Comparison of ENCODE assay signal across 9 cellular contexts in the genomic region with DNA sequence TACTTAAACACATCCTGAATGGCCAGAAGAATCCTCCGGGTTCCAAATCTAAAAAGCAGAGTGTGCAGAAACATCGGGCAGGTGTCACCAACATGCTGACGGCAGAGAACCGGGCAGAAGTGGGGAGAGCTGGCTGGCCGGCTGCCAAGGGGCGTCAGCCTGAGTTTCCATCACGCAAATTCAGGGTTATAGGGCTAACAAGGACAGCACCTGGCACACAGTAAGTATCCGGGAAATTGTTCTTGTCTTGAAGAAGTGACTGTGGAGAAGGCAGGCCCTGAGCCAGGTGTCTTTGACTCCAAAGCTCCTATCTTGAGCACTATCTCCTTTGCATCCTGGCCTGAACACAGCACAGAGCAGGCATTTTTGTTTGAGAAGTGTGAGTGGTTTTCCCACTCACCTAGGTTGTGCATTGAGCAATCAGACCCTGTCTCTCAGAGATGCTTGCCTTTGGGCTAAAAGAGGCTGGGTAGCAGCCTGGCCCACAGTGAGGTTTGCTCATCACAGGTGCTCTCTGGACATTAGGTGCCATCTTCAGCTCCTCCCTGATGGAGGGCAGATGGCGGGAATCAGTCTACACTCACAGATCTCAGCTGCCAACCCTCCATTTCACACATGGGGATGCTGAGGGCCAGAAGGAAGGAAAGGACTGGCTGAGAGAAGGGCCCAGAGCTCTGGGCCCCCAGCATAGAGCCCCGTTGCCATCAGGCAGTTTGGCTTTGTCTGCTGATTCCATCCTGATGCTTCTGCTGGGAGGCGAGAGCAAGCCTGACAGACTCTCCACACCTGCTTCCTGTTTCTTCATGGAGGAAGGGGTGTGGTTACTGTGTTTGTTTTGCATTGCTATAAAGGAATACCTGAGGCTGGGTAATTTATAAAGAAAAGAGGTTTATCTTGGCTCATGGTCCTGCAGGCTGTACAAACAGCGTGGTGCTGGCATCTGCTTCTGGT. TPM values are rescaled to one million over a fixed set of nuclear protein-coding genes. Genes with fewer than 3 reads are reported as not detected.
A peak's percentile ranks its signal among the peaks of the same experiment; 100 is the strongest.
DNase-seq lines count a peak whose midpoint lies in the region; ATAC-seq and TF ChIP-seq lines count a peak whose summit lies in the region.
"Had no signal": no experiment of that assay in that cellular context is flagged by ENCODE, and none has a peak within 500 bp of the region (broad histone marks: within the 10 kb centered on the region; RNA-seq: fewer than 3 reads in every experiment).

No MANE protein-coding gene starts in this region.

- intact Hi-C loops in activated T-helper 1 cell treated with anti-CD3 and anti-CD28 coated beads, Interleukin-12 subunit alpha, Interleukin-12 subunit beta, Interleukin-2, Interleukin-4 antibody, amounts not matched to agents 30 ng/mL and 10 ng/mL and 1 ng/mL, durations not matched to agents 14 hours and 24 hours and 36 hours (cut with micrococcal nuclease), result no loop called here

- H3K4me2 ChIP-seq in MM.1S (ENCODE audit: low read depth, low read length) (peak overlapping the region; percentile 55), SU-DHL-6 (ENCODE audit: low read depth, low read length, poor library complexity, severe bottlenecking) (peak overlapping the region; percentile 58)

- 0 out of 2 replicates have a peak overlapping the region, but pooled peaks have one; percentile 18 for H2AFZ ChIP-seq in MM.1S (ENCODE audit: low read length)
- H2AFZ ChIP-seq in SU-DHL-6 (ENCODE audit: low read depth, low read length, severe bottlenecking), result peak overlapping the region; percentile 77

- TF ChIP-seq CTCF in MM.1S (IDR thresholded peaks at IDR 0.05; ENCODE audit: low read length) (no peak), SU-DHL-6 (IDR thresholded peaks at IDR 0.05; ENCODE audit: insufficient read depth, low read length, poor library complexity, severe bottlenecking) (no peak), osteocyte (IDR thresholded peaks at IDR 0.05) (no peak)

- H3K27ac ChIP-seq in MM.1S (ENCODE audit: low read length) (peak overlapping the region; percentile 97), SU-DHL-6 (ENCODE audit: low read depth, low read length) (peak overlapping the region; percentile 83)

- peaks cover 8 to 20% of the 10 kb centered on the region in 2 donors for H3K4me1 Mint-ChIP-seq in effector memory CD8-positive, alpha-beta T cell (ENCODE audit: low read depth in 2 of 2)
- peaks cover 12% of the 10 kb centered on the region for H3K4me1 Mint-ChIP-seq in activated T-helper 1 cell treated with anti-CD3 and anti-CD28 coated beads, Interleukin-12 subunit alpha, Interleukin-12 subunit beta, Interleukin-2, Interleukin-4 antibody, amounts not matched to agents 30 ng/mL and 10 ng/mL and 1 ng/mL, durations not matched to agents 14 hours and 24 hours and 36 hours (ENCODE audit: low read depth)
- H3K4me1 Mint-ChIP-seq in osteocyte (ENCODE audit: unreplicated experiment), result no peaks in the 10 kb centered on the region

- H3K27me3 Mint-ChIP-seq in effector memory CD8-positive, alpha-beta T cell, result no peaks in the 10 kb centered on the region
- H3K27me3 Mint-ChIP-seq in activated T-helper 1 cell treated with anti-CD3 and anti-CD28 coated beads, Interleukin-12 subunit alpha, Interleukin-12 subunit beta, Interleukin-2, Interleukin-4 antibody, amounts not matched to agents 30 ng/mL and 10 ng/mL and 1 ng/mL, durations not matched to agents 14 hours and 24 hours and 36 hours (ENCODE audit: insufficient read depth), result peaks cover 5% of the 10 kb centered on the region
- H3K27me3 Mint-ChIP-seq in osteocyte (ENCODE audit: unreplicated experiment), result no peaks in the 10 kb centered on the region

- DNase-seq in DMS153 (lab: John Stamatoyannopoulos, UW) (peak; percentile 78), MM.1S (peak; percentile 97), NCI-H1930 (lab: John Stamatoyannopoulos, UW) (no peak), hepatic stellate cell (ENCODE audit: low spot score) (no peak), osteocyte (ENCODE audit: extremely low spot score, unreplicated experiment) (no peak)
- DNase-seq in effector memory CD8-positive, alpha-beta T cell, result no peak
- DNase-seq in activated T-helper 1 cell treated with anti-CD3 and anti-CD28 coated beads, Interleukin-12 subunit alpha, Interleukin-12 subunit beta, Interleukin-2, Interleukin-4 antibody, amounts not matched to agents 30 ng/mL and 10 ng/mL and 1 ng/mL, durations not matched to agents 14 hours and 24 hours and 36 hours (ENCODE audit: low spot score), result no peak
- DNase-seq: NCI-H1048 had no signal

- H3K4me3 ChIP-seq in MM.1S (ENCODE audit: low read length) (peak overlapping the region; percentile 38; the same call in 1 of the 2 replicates), SU-DHL-6 (ENCODE audit: insufficient read depth, low read length, poor library complexity, severe bottlenecking) (no peak overlapping the region)

- H3K9me3 ChIP-seq in MM.1S (replicated peaks; ENCODE audit: insufficient read depth, low read length) (0 out of 2 replicates have a peak, but pooled peaks cover 6% of the 10 kb centered on the region), SU-DHL-6 (ENCODE audit: insufficient read depth, low read length) (peaks cover 9% of the 10 kb centered on the region; the same call in 1 of the 2 replicates)

- H3K9ac ChIP-seq in MM.1S (ENCODE audit: low read length) (peak overlapping the region; percentile 92), SU-DHL-6 (ENCODE audit: low read length) (peak overlapping the region; percentile 35; the same call in 1 of the 2 replicates)

- H3K79me2 ChIP-seq in MM.1S (ENCODE audit: low read length) (peaks cover 35% of the 10 kb centered on the region), SU-DHL-6 (ENCODE audit: insufficient read depth, low read length) (no peaks in the 10 kb centered on the region)

- H3K4me3 Mint-ChIP-seq in effector memory CD8-positive, alpha-beta T cell, result peak overlapping the region; percentile 2 to 40
- no peak overlapping the region for H3K4me3 Mint-ChIP-seq in activated T-helper 1 cell treated with anti-CD3 and anti-CD28 coated beads, Interleukin-12 subunit alpha, Interleukin-12 subunit beta, Interleukin-2, Interleukin-4 antibody, amounts not matched to agents 30 ng/mL and 10 ng/mL and 1 ng/mL, durations not matched to agents 14 hours and 24 hours and 36 hours
- no peak overlapping the region for H3K4me3 Mint-ChIP-seq in osteocyte (ENCODE audit: unreplicated experiment)

- H3K27ac Mint-ChIP-seq in effector memory CD8-positive, alpha-beta T cell, result peak overlapping the region; percentile 59 to 89
- no peak overlapping the region for H3K27ac Mint-ChIP-seq in activated T-helper 1 cell treated with anti-CD3 and anti-CD28 coated beads, Interleukin-12 subunit alpha, Interleukin-12 subunit beta, Interleukin-2, Interleukin-4 antibody, amounts not matched to agents 30 ng/mL and 10 ng/mL and 1 ng/mL, durations not matched to agents 14 hours and 24 hours and 36 hours
- no peak overlapping the region for H3K27ac Mint-ChIP-seq in osteocyte (ENCODE audit: unreplicated experiment)

- H3K36me3 ChIP-seq in MM.1S (replicated peaks; ENCODE audit: insufficient read depth, low read length) (no peaks in the 10 kb centered on the region), SU-DHL-6 (ENCODE audit: low read length) (no peaks in the 10 kb centered on the region; the same call in 1 of the 2 replicates)

- peaks cover 52% of the 10 kb centered on the region for H3F3A ChIP-seq in MM.1S (ENCODE audit: insufficient read depth, low read length)
- peaks cover 20% of the 10 kb centered on the region for H3F3A ChIP-seq in SU-DHL-6 (ENCODE audit: insufficient read depth)

- H3K27me3 ChIP-seq in MM.1S (replicated peaks; ENCODE audit: insufficient read depth, low read length) (no peaks in the 10 kb centered on the region), SU-DHL-6 (ENCODE audit: low read length) (no peaks in the 10 kb centered on the region)

- no peaks in the 10 kb centered on the region for H3K9me2 ChIP-seq in MM.1S (replicated peaks; ENCODE audit: insufficient read depth, low read length)
- no peaks in the 10 kb centered on the region for H3K9me2 ChIP-seq in SU-DHL-6 (replicated peaks; ENCODE audit: insufficient read depth, low read length)

- ATAC-seq in effector memory CD8-positive, alpha-beta T cell (replicated peaks), result peak; percentile 50

- H4K20me1 ChIP-seq in MM.1S (ENCODE audit: insufficient read depth, low read length) (no peaks in the 10 kb centered on the region), SU-DHL-6 (ENCODE audit: low read depth, low read length) (no peaks in the 10 kb centered on the region)

- H3K36me3 Mint-ChIP-seq in effector memory CD8-positive, alpha-beta T cell (ENCODE audit: insufficient read depth), result peaks cover 11% of the 10 kb centered on the region
- H3K36me3 Mint-ChIP-seq in activated T-helper 1 cell treated with anti-CD3 and anti-CD28 coated beads, Interleukin-12 subunit alpha, Interleukin-12 subunit beta, Interleukin-2, Interleukin-4 antibody, amounts not matched to agents 30 ng/mL and 10 ng/mL and 1 ng/mL, durations not matched to agents 14 hours and 24 hours and 36 hours (ENCODE audit: low read depth), result no peaks in the 10 kb centered on the region
- H3K36me3 Mint-ChIP-seq in osteocyte (ENCODE audit: unreplicated experiment), result peaks cover 3% of the 10 kb centered on the region

- H3K9me3 Mint-ChIP-seq in effector memory CD8-positive, alpha-beta T cell, result no peaks in the 10 kb centered on the region
- peaks cover 4% of the 10 kb centered on the region for H3K9me3 Mint-ChIP-seq in activated T-helper 1 cell treated with anti-CD3 and anti-CD28 coated beads, Interleukin-12 subunit alpha, Interleukin-12 subunit beta, Interleukin-2, Interleukin-4 antibody, amounts not matched to agents 30 ng/mL and 10 ng/mL and 1 ng/mL, durations not matched to agents 14 hours and 24 hours and 36 hours
- peaks cover 13% of the 10 kb centered on the region for H3K9me3 Mint-ChIP-seq in osteocyte (ENCODE audit: unreplicated experiment)

- H3K4me1 ChIP-seq in MM.1S (ENCODE audit: low read length), result peaks cover 62% of the 10 kb centered on the region

RNA-seq across cellular contexts. Expression of gene WHRN, which starts 52.8 kb away (rescaled TPM):
- 2.2 and 2.4 TPM in 2 replicates for total RNA-seq in activated T-helper 1 cell treated with anti-CD3 and anti-CD28 coated beads, Interleukin-12 subunit alpha, Interleukin-12 subunit beta, Interleukin-2, Interleukin-4 antibody, amounts not matched to agents 30 ng/mL and 10 ng/mL and 1 ng/mL, durations not matched to agents 14 hours and 24 hours and 36 hours
- total RNA-seq in osteocyte, result 11.0 and 12.0 TPM in 2 replicates

Comparison
In these comparisons a context has a peak if more than half of its experiments do, and no peak if none do; other contexts are left out.
1. DNase-seq: peak in DMS153 (single experiment) and MM.1S (single experiment); none in effector memory CD8-positive, alpha-beta T cell (0 of 3), NCI-H1930 (0 of 2), hepatic stellate cell (single experiment), activated T-helper 1 cell treated with anti-CD3 and anti-CD28 coated beads, Interleukin-12 subunit alpha, Interleukin-12 subunit beta, Interleukin-2, Interleukin-4 antibody, amounts not matched to agents 30 ng/mL and 10 ng/mL and 1 ng/mL, durations not matched to agents 14 hours and 24 hours and 36 hours (single experiment) and osteocyte (single experiment).
2. H3K27ac Mint-ChIP-seq: peak in effector memory CD8-positive, alpha-beta T cell (2 of 2); none in activated T-helper 1 cell treated with anti-CD3 and anti-CD28 coated beads, Interleukin-12 subunit alpha, Interleukin-12 subunit beta, Interleukin-2, Interleukin-4 antibody, amounts not matched to agents 30 ng/mL and 10 ng/mL and 1 ng/mL, durations not matched to agents 14 hours and 24 hours and 36 hours (single experiment) and osteocyte (single experiment).
3. H3K4me3 Mint-ChIP-seq: peak in effector memory CD8-positive, alpha-beta T cell (2 of 2); none in activated T-helper 1 cell treated with anti-CD3 and anti-CD28 coated beads, Interleukin-12 subunit alpha, Interleukin-12 subunit beta, Interleukin-2, Interleukin-4 antibody, amounts not matched to agents 30 ng/mL and 10 ng/mL and 1 ng/mL, durations not matched to agents 14 hours and 24 hours and 36 hours (single experiment) and osteocyte (single experiment).